7 cellular contexts compared by ENCODE assay signal in genomic region chr9:71910602-71911060, GRCh38. TPM values are rescaled to one million over a fixed set of nuclear protein-coding genes. Genes with fewer than 3 reads are reported as not detected.
DNase-seq lines count a peak whose midpoint lies in the region; ATAC-seq and TF ChIP-seq lines count a peak whose summit lies in the region.

No MANE protein-coding gene starts in this region.

- H3K9me3 ChIP-seq in HCT116 (ENCODE audit: control insufficient read depth in 1 of 2, insufficient read depth in 1 of 2, low read depth in 1 of 2, low read length in 2 of 2): no peaks in the 10 kb centered on the region

- POLR2A ChIA-PET in HCT116 (lab: Charles Lee): interaction anchor here (0.8 to 1.4 kb wide), 13 partner anchors 9 to 947 kb away, joined by 3 to 10 read pairs (median 3); no protein-coding TSS in a partner anchor
- POLR2A ChIA-PET in naive thymus-derived CD8-positive, alpha-beta T cell (lab: Charles Lee): interaction anchor here (1.0 to 2.1 kb wide), 9 partner anchors 14 to 143 kb away, joined by 3 to 10 read pairs (median 5); partner anchors contain the start of gene CEMIP2

- no peaks in the 10 kb centered on the region for H3K36me3 ChIP-seq in HCT116 (ENCODE audit: control insufficient read depth in 1 of 2, insufficient read depth in 2 of 2, low read length in 2 of 2)

- peaks cover 0 to 6% (median 0%) of the 10 kb centered on the region in 3 donors for H3K36me3 Mint-ChIP-seq in naive thymus-derived CD8-positive, alpha-beta T cell

- CTCF ChIA-PET in HCT116 (lab: Charles Lee): interaction anchor here (1.9 kb wide), 1 partner anchor 92 kb away, joined by 6 read pairs; no protein-coding TSS in a partner anchor

- ATAC-seq in GM18519 (IDR thresholded peaks at IDR 0.05; ENCODE audit: low FRiP score, unreplicated experiment) (peak; percentile 6), HCT116 (peak; percentile 21)
- peak; percentile 0 to 31 for ATAC-seq in naive thymus-derived CD8-positive, alpha-beta T cell

- peak overlapping the region; percentile 97 to 100 (median 100) for H3K4me3 Mint-ChIP-seq in naive thymus-derived CD8-positive, alpha-beta T cell

- no peak overlapping the region for H2AFZ ChIP-seq in HCT116 (ENCODE audit: low read depth, low read length, poor library complexity, severe bottlenecking)

- peaks cover 5 to 16% of the 10 kb centered on the region in 2 experiments for H3K4me1 ChIP-seq in HCT116 (ENCODE audit: control insufficient read depth in 1 of 2, insufficient read depth in 2 of 2, low read length in 2 of 2)

- no peaks in the 10 kb centered on the region for H3K9me2 ChIP-seq in HCT116 (ENCODE audit: insufficient read depth)

- H3K27ac Mint-ChIP-seq in naive thymus-derived CD8-positive, alpha-beta T cell: peak overlapping the region; percentile 94 to 98 (median 98)

- intact Hi-C loops in HCT116 (cut with micrococcal nuclease): no loop called here
- intact Hi-C loops in dorsolateral prefrontal cortex (cut with DNase I): loop anchor here (2.0 to 10.0 kb wide), 8 partner anchors 28 to 143 kb away; partner anchors contain the start of gene CEMIP2 (in 1 of the 2)

- peaks cover 0 to 2% (median 0%) of the 10 kb centered on the region in 9 donors for H3K9me3 Mint-ChIP-seq in naive thymus-derived CD8-positive, alpha-beta T cell

- RAD21 ChIA-PET in HCT116 (lab: Charles Lee; ENCODE audit: low non-redundant PET in 1 of 2, low total read pairs in 2 of 2, uncharacterized antibody in 2 of 2, unreplicated experiment in 2 of 2): no interaction called here

- H3K27ac ChIP-seq in HCT116 (ENCODE audit: low read depth, low read length) (peak overlapping the region; percentile 90), dorsolateral prefrontal cortex (peak overlapping the region; percentile 79 to 99 (median 96))

- DNase-seq in HCT116 (ENCODE audit: low read depth, low spot score): no peak
- peak; percentile 74 for DNase-seq in NCI-H1092 treated with DMSO at 0.1 percent for 48 hours (lab: John Stamatoyannopoulos, UW)
- peak in 2 of 10 donors; percentile 40 to 76 for DNase-seq in dorsolateral prefrontal cortex
- no peak for DNase-seq in naive thymus-derived CD8-positive, alpha-beta T cell
- no peak for DNase-seq in kidney tubule cell (ENCODE audit: low spot score)
- no peak for DNase-seq in activated CD4-positive, alpha-beta T cell treated with anti-CD3 and anti-CD28 coated beads for 48 hours

- peaks cover 89% of the 10 kb centered on the region for H3K79me2 ChIP-seq in HCT116 (ENCODE audit: insufficient read depth, low read length)

- BruUV-seq in HCT116 (replicated peaks; lab: Mats Ljungman, UMichigan): no TSS peak

- H3K27me3 ChIP-seq in HCT116 (ENCODE audit: insufficient read depth, low read length) (no peaks in the 10 kb centered on the region), dorsolateral prefrontal cortex (no peaks in the 10 kb centered on the region)

- H4K20me1 ChIP-seq in HCT116 (ENCODE audit: insufficient read depth): peaks cover 13% of the 10 kb centered on the region; the same call in 1 of the 2 replicates

- peak overlapping the region; percentile 77 for H3K4me2 ChIP-seq in HCT116 (ENCODE audit: low read length)

- no peak for TF ChIP-seq CTCF in HCT116 (IDR thresholded peaks at IDR 0.05 in 2 of 3, conservative IDR thresholded peaks at IDR 0.05 in 1 of 3; ENCODE audit: borderline replicate concordance in 1 of 3, insufficient read depth in 1 of 3, low read depth in 2 of 3, low read length in 2 of 3)
- TF ChIP-seq CTCF in dorsolateral prefrontal cortex (IDR thresholded peaks at IDR 0.05 in 54 of 56, conservative IDR thresholded peaks at IDR 0.05 in 2 of 56; ENCODE audit: low read depth in 1 of 56, partially characterized antibody in 56 of 56): peak in 5 of 56 donors; percentile 4 to 43 (median 21)

- no peak for TF ChIP-seq POLR2A in HCT116 (IDR thresholded peaks at IDR 0.05; ENCODE audit: borderline replicate concordance, extremely low read depth, insufficient read depth, insufficient read length)

- peak overlapping the region; percentile 82 for H3K9ac ChIP-seq in HCT116 (ENCODE audit: low read length)

- no peak for TF ChIP-seq RAD21 in HCT116 (IDR thresholded peaks at IDR 0.05; ENCODE audit: low read depth)

- peaks cover 30 to 74% (median 66%) of the 10 kb centered on the region in 4 donors for H3K4me1 Mint-ChIP-seq in naive thymus-derived CD8-positive, alpha-beta T cell

- H3K4me3 ChIP-seq in HCT116 (replicated peaks in 1 of 2; ENCODE audit: low read depth in 1 of 2, low read length in 2 of 2) (peak overlapping the region; percentile 77 to 88), dorsolateral prefrontal cortex (peak overlapping the region; percentile 69 to 100 (median 91))

- no peaks in the 10 kb centered on the region for H3K27me3 Mint-ChIP-seq in naive thymus-derived CD8-positive, alpha-beta T cell

TF ChIP-seq in HCT116, 20 proteins besides CTCF, POLR2A, EP300 and RAD21:
- TF ChIP-seq ELF1 (IDR thresholded peaks at IDR 0.05; ENCODE audit: borderline replicate concordance, low read depth) (no peak), JUND (IDR thresholded peaks at IDR 0.05) (no peak), ZFX (IDR thresholded peaks at IDR 0.05) (peak; percentile 92), ZNF274 (IDR thresholded peaks at IDR 0.05; ENCODE audit: low read depth, low read length) (no peak), MAX (IDR thresholded peaks at IDR 0.05) (no peak), EZH2phosphoT487 (IDR thresholded peaks at IDR 0.05; ENCODE audit: borderline replicate concordance) (no peak), SP1 (IDR thresholded peaks at IDR 0.05; ENCODE audit: low read depth) (no peak), EGR1 (IDR thresholded peaks at IDR 0.05; ENCODE audit: low read depth) (no peak)

RNA-seq across cellular contexts. Expression of gene ABHD17B, which starts 0.4 kb away (rescaled TPM):
- total RNA-seq in HCT116 (2021; ENCODE audit: unreplicated experiment) (17.0 TPM), dorsolateral prefrontal cortex (100 to 1,000 TPM in 1 of 120 experiments, 10 to 100 TPM in 119; 26.3 to 101 (median 46.1) TPM)
- 5.6 and 7.3 TPM in 2 replicates for polyA plus RNA-seq in HCT116 (2012)
- total RNA-seq in naive thymus-derived CD8-positive, alpha-beta T cell: 10 to 100 TPM; 23.1 to 24.9 TPM
- 10 to 100 TPM; 20.3 to 25.8 (median 23.9) TPM for polyA plus RNA-seq in naive thymus-derived CD8-positive, alpha-beta T cell

RNA-seq across cellular contexts. Expression of gene C9orf85, which starts 0.8 kb away (rescaled TPM):
- total RNA-seq in HCT116 (2021; ENCODE audit: unreplicated experiment): 12.4 TPM
- polyA plus RNA-seq in HCT116 (2012): 7.5 and 10.4 TPM in 2 replicates
- 10 to 100 TPM in 113 of 120 experiments, 1 to 10 TPM in 7; 8.0 to 26.8 (median 14.8) TPM for total RNA-seq in dorsolateral prefrontal cortex
- 1 to 10 TPM; 8.2 to 8.5 TPM for total RNA-seq in naive thymus-derived CD8-positive, alpha-beta T cell
- 10 to 100 TPM in 2 of 3 donors, 1 to 10 TPM in 1; 7.8 to 11.1 (median 10.4) TPM for polyA plus RNA-seq in naive thymus-derived CD8-positive, alpha-beta T cell
